ENCODE assay signal across 21 cellular contexts in genomic region chr16:1036121-1036520, GRCh38. TPM values are rescaled to one million over a fixed set of nuclear protein-coding genes. Genes with fewer than 3 reads are reported as not detected.
"Had no signal": no experiment of that assay in that cellular context is flagged by ENCODE, and none has a peak within 500 bp of the region (broad histone marks: within the 10 kb centered on the region; RNA-seq: fewer than 3 reads in every experiment).

No MANE protein-coding gene starts in this region.

- DNase-seq: activated B cell treated with CpG ODN at 0.5 μM for 24 hours; activated CD4-positive, alpha-beta T cell treated with anti-CD3 and anti-CD28 coated beads for 48 hours; activated CD8-positive, alpha-beta memory T cell treated with anti-CD3 and anti-CD28 coated beads, Interleukin-2, amount 50 U/mL, for 48 hours; activated gamma-delta T cell; activated T-cell treated with anti-CD3 and anti-CD28 coated beads, Interleukin-2, amount 50 U/mL, for 72 hours; amniotic stem cell; esophagus squamous epithelium; left ventricle myocardium superior; mucosa of descending colon; naive thymus-derived CD4-positive, alpha-beta T cell; stimulated activated CD4-positive, alpha-beta T cell treated with anti-CD3 and anti-CD28 coated beads, Interleukin-2, amount 100 ng/mL, for 48 hours; tibial artery; uterus had no signal

- H3K36me3 ChIP-seq: esophagus squamous epithelium, tibial artery, uterus had no signal

- H3K4me3 Mint-ChIP-seq: activated B cell treated with CpG ODN at 0.5 μM for 24 hours; activated T-cell treated with anti-CD3 and anti-CD28 coated beads, Interleukin-2, amount 50 U/mL, for 72 hours; memory B cell; naive thymus-derived CD4-positive, alpha-beta T cell; stimulated activated memory B cell treated with anti-CD40 and anti-IgM and Interleukin-4, amounts not matched to agents 10 μg/mL and 1 μg/mL and 100 μg/mL, for 72 hours; T-helper 2 cell treated with Interferon-gamma antibody and Interleukin-4, amounts not matched to agents 5 μg/mL and 100 μg/mL, for 36 hours had no signal

- ATAC-seq: activated T-cell treated with anti-CD3 and anti-CD28 coated beads, Interleukin-2, amount 50 U/mL, for 72 hours; left ventricle myocardium superior; mucosa of descending colon; naive thymus-derived CD4-positive, alpha-beta T cell had no signal

- H3K4me3 ChIP-seq: esophagus squamous epithelium, mucosa of descending colon, tibial artery, uterus had no signal

- H3K79me2 ChIP-seq: parathyroid adenoma had no signal

- H3K4me1 ChIP-seq: parathyroid adenoma, tibial artery, uterus had no signal

- H3K4me1 Mint-ChIP-seq: activated B cell treated with CpG ODN at 0.5 μM for 24 hours; memory B cell; naive thymus-derived CD4-positive, alpha-beta T cell; stimulated activated memory B cell treated with anti-CD40 and anti-IgM and Interleukin-4, amounts not matched to agents 10 μg/mL and 1 μg/mL and 100 μg/mL, for 72 hours had no signal

- H3K27ac Mint-ChIP-seq: activated B cell treated with CpG ODN at 0.5 μM for 24 hours; activated naive CD4-positive, alpha-beta T cell treated with anti-CD3 and anti-CD28 coated beads, Interleukin-2, amount 50 U/mL, for 72 hours; activated T-cell treated with anti-CD3 and anti-CD28 coated beads, Interleukin-2, amount 50 U/mL, for 72 hours; memory B cell; naive thymus-derived CD4-positive, alpha-beta T cell; stimulated activated memory B cell treated with anti-CD40 and anti-IgM and Interleukin-4, amounts not matched to agents 10 μg/mL and 1 μg/mL and 100 μg/mL, for 72 hours; T-helper 2 cell treated with Interferon-gamma antibody and Interleukin-4, amounts not matched to agents 5 μg/mL and 100 μg/mL, for 36 hours had no signal

- H3K27ac ChIP-seq: esophagus squamous epithelium, parathyroid adenoma, tibial artery, uterus had no signal

- H3K9ac ChIP-seq: parathyroid adenoma had no signal

- H3K36me3 Mint-ChIP-seq: activated naive CD4-positive, alpha-beta T cell treated with anti-CD3 and anti-CD28 coated beads, Interleukin-2, amount 50 U/mL, for 72 hours; memory B cell; naive thymus-derived CD4-positive, alpha-beta T cell; stimulated activated memory B cell treated with anti-CD40 and anti-IgM and Interleukin-4, amounts not matched to agents 10 μg/mL and 1 μg/mL and 100 μg/mL, for 72 hours had no signal

- H3K9me3 Mint-ChIP-seq: activated B cell treated with CpG ODN at 0.5 μM for 24 hours; activated naive CD4-positive, alpha-beta T cell treated with anti-CD3 and anti-CD28 coated beads, Interleukin-2, amount 50 U/mL, for 72 hours; activated T-cell treated with anti-CD3 and anti-CD28 coated beads, Interleukin-2, amount 50 U/mL, for 72 hours; memory B cell; naive thymus-derived CD4-positive, alpha-beta T cell; stimulated activated memory B cell treated with anti-CD40 and anti-IgM and Interleukin-4, amounts not matched to agents 10 μg/mL and 1 μg/mL and 100 μg/mL, for 72 hours; T-helper 2 cell treated with Interferon-gamma antibody and Interleukin-4, amounts not matched to agents 5 μg/mL and 100 μg/mL, for 36 hours had no signal

- H3K27me3 Mint-ChIP-seq: activated B cell treated with CpG ODN at 0.5 μM for 24 hours; naive thymus-derived CD4-positive, alpha-beta T cell had no signal

- H3K9me3 ChIP-seq: esophagus squamous epithelium, mucosa of descending colon, tibial artery, uterus had no signal

- H2AFZ ChIP-seq: parathyroid adenoma had no signal

RNA-seq across cellular contexts. Expression of gene SSTR5, which starts 36.4 kb away (rescaled TPM):
- total RNA-seq: activated B cell treated with CpG ODN at 0.5 μM for 24 hours; activated naive CD4-positive, alpha-beta T cell treated with anti-CD3 and anti-CD28 coated beads, Interleukin-2, amount 50 U/mL, for 72 hours; activated T-cell treated with anti-CD3 and anti-CD28 coated beads, Interleukin-2, amount 50 U/mL, for 72 hours; esophagus squamous epithelium; fibroblast of villous mesenchyme; glomerular endothelial cell; kidney epithelial cell; mucosa of descending colon; naive thymus-derived CD4-positive, alpha-beta T cell; uterus had no signal
- polyA plus RNA-seq: naive thymus-derived CD4-positive, alpha-beta T cell had no signal

RNA-seq across cellular contexts. Expression of gene SOX8, which starts 54.6 kb away (rescaled TPM):
- total RNA-seq: fibroblast of villous mesenchyme had no signal

RNA-seq across cellular contexts. Expression of gene C1QTNF8, which starts 59.9 kb away (rescaled TPM):
- total RNA-seq: activated B cell treated with CpG ODN at 0.5 μM for 24 hours; activated naive CD4-positive, alpha-beta T cell treated with anti-CD3 and anti-CD28 coated beads, Interleukin-2, amount 50 U/mL, for 72 hours; activated T-cell treated with anti-CD3 and anti-CD28 coated beads, Interleukin-2, amount 50 U/mL, for 72 hours; esophagus squamous epithelium; fibroblast of villous mesenchyme; glomerular endothelial cell; kidney epithelial cell; left ventricle myocardium superior; mucosa of descending colon; naive thymus-derived CD4-positive, alpha-beta T cell; uterus had no signal
- polyA plus RNA-seq: naive thymus-derived CD4-positive, alpha-beta T cell had no signal
